Comparison of ENCODE assay signal across 18 cellular contexts in the genomic region with DNA sequence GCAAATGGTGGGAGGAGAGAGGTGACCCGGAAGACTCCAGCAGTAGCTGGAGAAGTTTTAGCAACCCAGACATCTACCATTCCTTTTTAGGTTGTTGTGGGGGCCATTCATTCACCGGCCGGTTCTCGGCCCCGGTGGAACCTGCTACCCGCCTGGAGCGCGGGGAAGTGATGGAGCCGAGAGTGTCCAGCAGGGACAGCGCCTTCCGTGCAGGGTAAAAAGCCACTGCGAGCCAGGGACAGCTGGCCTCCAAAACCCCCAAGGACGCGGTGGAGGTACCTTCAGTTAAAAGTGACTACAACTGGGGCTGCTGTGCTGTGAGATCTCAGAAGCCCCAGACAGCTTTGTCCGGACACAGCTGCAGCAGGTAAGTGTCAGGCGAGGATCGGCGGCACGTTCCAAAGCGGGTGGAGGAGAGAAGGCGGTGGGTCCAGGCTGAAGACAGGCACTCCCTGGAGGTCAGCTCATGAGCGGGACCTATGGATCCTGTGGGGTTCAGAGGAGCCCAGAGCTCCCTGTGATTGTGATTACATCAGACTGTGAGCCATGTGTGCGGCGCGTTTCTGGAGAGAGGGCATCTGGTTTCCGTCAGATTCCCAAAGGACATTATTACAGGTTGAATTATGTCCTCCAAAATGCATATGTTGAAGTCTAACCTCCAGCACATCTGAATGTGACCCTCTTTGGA.
"Had no signal": no experiment of that assay in that cellular context is flagged by ENCODE, and none has a peak within 500 bp of the region (broad histone marks: within the 10 kb centered on the region; RNA-seq: fewer than 3 reads in every experiment).

No MANE protein-coding gene starts in this region.

- H3K27ac Mint-ChIP-seq: activated B cell treated with CpG ODN at 0.5 μM for 24 hours; activated CD4-positive, alpha-beta T cell treated with anti-CD3 and anti-CD28 coated beads, Interleukin-2, amount 10 ng/mL, durations not matched to agents 7 days and 5 days; activated naive CD8-positive, alpha-beta T cell treated with anti-CD3 and anti-CD28 coated beads for 36 hours; activated T-helper 1 cell treated with anti-CD3 and anti-CD28 coated beads, Interleukin-12 subunit alpha, Interleukin-12 subunit beta, Interleukin-2, Interleukin-4 antibody, amounts not matched to agents 30 ng/mL and 10 ng/mL and 1 ng/mL, durations not matched to agents 14 hours and 24 hours and 36 hours; T-helper 2 cell treated with Interferon-gamma antibody and Interleukin-4, amounts not matched to agents 5 μg/mL and 100 μg/mL, for 36 hours had no signal

- H3K4me1 ChIP-seq: body of pancreas, colonic mucosa, esophagus squamous epithelium, pancreas, transverse colon had no signal

- H3K27me3 ChIP-seq: body of pancreas, colonic mucosa, pancreas, transverse colon had no signal

- H3K27ac ChIP-seq: body of pancreas, colonic mucosa, esophagus squamous epithelium, pancreas, transverse colon had no signal

- ATAC-seq: body of pancreas; pancreas; stimulated activated naive CD8-positive, alpha-beta T cell treated with anti-CD3 and anti-CD28 coated beads, Interleukin-15, Interleukin-2, amounts not matched to agents 100 U/mL and 50 U/mL, for 24 hours had no signal

- H3K4me3 Mint-ChIP-seq: activated B cell treated with CpG ODN at 0.5 μM for 24 hours; activated CD4-positive, alpha-beta T cell treated with anti-CD3 and anti-CD28 coated beads, Interleukin-2, amount 10 ng/mL, durations not matched to agents 7 days and 5 days; activated naive CD8-positive, alpha-beta T cell treated with anti-CD3 and anti-CD28 coated beads for 36 hours; activated T-helper 1 cell treated with anti-CD3 and anti-CD28 coated beads, Interleukin-12 subunit alpha, Interleukin-12 subunit beta, Interleukin-2, Interleukin-4 antibody, amounts not matched to agents 30 ng/mL and 10 ng/mL and 1 ng/mL, durations not matched to agents 14 hours and 24 hours and 36 hours; neural crest cell; T-helper 2 cell treated with Interferon-gamma antibody and Interleukin-4, amounts not matched to agents 5 μg/mL and 100 μg/mL, for 36 hours had no signal

- H3K36me3 Mint-ChIP-seq: activated naive CD8-positive, alpha-beta T cell treated with anti-CD3 and anti-CD28 coated beads for 36 hours had no signal

- H3K9me3 ChIP-seq: body of pancreas, colonic mucosa, esophagus squamous epithelium, pancreas, transverse colon had no signal

- H3K4me3 ChIP-seq: body of pancreas, colonic mucosa, esophagus squamous epithelium, pancreas, transverse colon had no signal

- FAIRE-seq: pancreas had no signal

- H3K9me3 Mint-ChIP-seq: activated B cell treated with CpG ODN at 0.5 μM for 24 hours; activated CD4-positive, alpha-beta T cell treated with anti-CD3 and anti-CD28 coated beads, Interleukin-2, amount 10 ng/mL, durations not matched to agents 7 days and 5 days; activated naive CD8-positive, alpha-beta T cell treated with anti-CD3 and anti-CD28 coated beads for 36 hours; activated T-helper 1 cell treated with anti-CD3 and anti-CD28 coated beads, Interleukin-12 subunit alpha, Interleukin-12 subunit beta, Interleukin-2, Interleukin-4 antibody, amounts not matched to agents 30 ng/mL and 10 ng/mL and 1 ng/mL, durations not matched to agents 14 hours and 24 hours and 36 hours; neural crest cell; T-helper 2 cell treated with Interferon-gamma antibody and Interleukin-4, amounts not matched to agents 5 μg/mL and 100 μg/mL, for 36 hours had no signal

- H3K36me3 ChIP-seq: colonic mucosa, esophagus squamous epithelium, pancreas, transverse colon had no signal

- DNase-seq: activated B cell treated with CpG ODN at 0.5 μM for 24 hours; activated CD4-positive, alpha-beta T cell treated with anti-CD3 and anti-CD28 coated beads, Interleukin-2, amount 10 ng/mL, durations not matched to agents 7 days and 5 days; activated naive CD8-positive, alpha-beta T cell treated with anti-CD3 and anti-CD28 coated beads for 36 hours; amygdala; body of pancreas; central memory CD4-positive, alpha-beta T cell; colonic mucosa; effector CD4-positive, alpha-beta T cell; esophagus squamous epithelium; foreskin fibroblast; hypothalamus; kidney glomerular epithelial cell; pancreas; stimulated activated naive CD8-positive, alpha-beta T cell treated with anti-CD3 and anti-CD28 coated beads, Interleukin-15, Interleukin-2, amounts not matched to agents 100 U/mL and 50 U/mL, for 24 hours; transverse colon had no signal
